9 cellular contexts compared by ENCODE assay signal in the genomic region with DNA sequence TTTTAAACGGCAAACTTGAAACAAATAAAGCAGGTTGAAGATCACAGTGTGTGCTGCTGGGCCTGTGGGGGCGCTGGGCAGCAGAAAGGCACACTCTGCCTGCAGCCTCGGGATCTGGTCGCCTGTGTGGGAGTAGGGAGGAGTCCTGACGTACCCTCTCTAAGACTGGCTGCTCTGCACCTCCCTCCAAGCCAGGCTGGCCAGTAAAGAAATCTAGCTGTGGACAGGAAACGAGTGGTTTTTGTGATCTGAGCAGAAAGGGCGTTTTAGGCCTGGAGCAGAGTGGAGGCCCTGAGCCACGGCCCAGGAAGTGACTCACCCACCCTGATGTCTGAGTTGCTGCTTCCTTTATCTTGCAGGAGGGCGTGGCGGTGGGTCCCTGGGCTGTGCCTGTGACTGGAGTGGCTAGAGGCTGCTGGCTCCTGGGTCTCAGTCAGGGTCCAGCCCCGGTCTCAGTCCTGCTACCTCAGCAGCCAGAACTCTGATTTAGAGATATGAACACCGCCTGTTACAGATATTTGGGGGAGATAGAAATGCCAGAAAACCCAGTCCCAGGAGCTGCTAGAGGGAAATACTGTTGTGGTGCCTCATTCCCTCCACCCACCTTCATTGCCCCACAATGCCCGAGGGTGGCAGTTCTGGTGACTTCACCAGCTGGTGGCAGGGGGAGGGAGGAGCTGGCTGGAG. TPM values are rescaled to one million over a fixed set of nuclear protein-coding genes. Genes with fewer than 3 reads are reported as not detected.
A peak's percentile ranks its signal among the peaks of the same experiment; 100 is the strongest.
DNase-seq lines count a peak whose midpoint lies in the region; ATAC-seq lines count a peak whose summit lies in the region.
"Had no signal": no experiment of that assay in that cellular context is flagged by ENCODE, and none has a peak within 500 bp of the region (broad histone marks: within the 10 kb centered on the region; RNA-seq: fewer than 3 reads in every experiment).

No MANE protein-coding gene starts in this region.

- ATAC-seq in GM18511 (IDR thresholded peaks at IDR 0.05; ENCODE audit: unreplicated experiment) (peak; percentile 96), HG03025 (IDR thresholded peaks at IDR 0.05; ENCODE audit: low FRiP score, unreplicated experiment) (peak; percentile 94), memory B cell (ENCODE audit: low read depth) (peak; percentile 91)

- POLR2A ChIA-PET in activated CD4-positive, alpha-beta memory T cell treated with anti-CD3 and anti-CD28 coated beads for 36 hours (lab: Charles Lee): interaction anchor here (1.0 to 4.6 kb wide), 5 partner anchors 8 to 135 kb away, joined by 3 to 62 read pairs (median 3); a partner anchor contains a TSS

- in situ Hi-C loops in ACHN (cut with HindIII; ENCODE audit: low pct_ligation_motif_present, low pct_unique_long_range_greater_than_20kb, low sequenced_read_pairs): no loop called here

- WGBS in ectodermal cell, 2 experiments: 9 to 13% methylated on average over 13 of the region's 13 CpGs

- DNase-seq in ACHN (peak; percentile 99), NCI-H748 treated with DMSO at 0.1 percent for 48 hours (lab: John Stamatoyannopoulos, UW) (peak; percentile 66), memory B cell (ENCODE audit: low spot score in 2 of 2) (peak; percentile 59 to 66)
- DNase-seq in activated CD4-positive, alpha-beta memory T cell treated with anti-CD3 and anti-CD28 coated beads for 36 hours: peak; percentile 94
- peak; percentile 75 for DNase-seq in stimulated activated CD8-positive, alpha-beta memory T cell treated with anti-CD3 and anti-CD28 coated beads, Interleukin-12 subunit alpha, Interleukin-12 subunit beta, amount 100 ng/mL, for 1 hour (ENCODE audit: low read depth)

- no peaks in the 10 kb centered on the region for H3K36me3 Mint-ChIP-seq in activated CD4-positive, alpha-beta memory T cell treated with anti-CD3 and anti-CD28 coated beads for 36 hours
- H3K36me3 Mint-ChIP-seq in memory B cell: no peaks in the 10 kb centered on the region

- H3K27ac Mint-ChIP-seq in activated CD4-positive, alpha-beta memory T cell treated with anti-CD3 and anti-CD28 coated beads for 36 hours: peak overlapping the region; percentile 99
- H3K27ac Mint-ChIP-seq in memory B cell: peak overlapping the region; percentile 94

- no peaks in the 10 kb centered on the region for H3K27me3 ChIP-seq in ectodermal cell (ENCODE audit: control insufficient read depth, insufficient read depth, low read length, poor library complexity, severe bottlenecking)

- H3K36me3 ChIP-seq in ectodermal cell (ENCODE audit: control insufficient read depth, insufficient read depth, low read length): no peaks in the 10 kb centered on the region

- peak overlapping the region; percentile 20 for H3K4me3 ChIP-seq in ectodermal cell (ENCODE audit: insufficient read depth, low read depth, low read length)

- peaks cover 6% of the 10 kb centered on the region for H3K4me1 ChIP-seq in ectodermal cell (ENCODE audit: control insufficient read depth, insufficient read depth, low read length)

- H3K27me3 Mint-ChIP-seq in activated CD4-positive, alpha-beta memory T cell treated with anti-CD3 and anti-CD28 coated beads for 36 hours: peaks cover 2% of the 10 kb centered on the region
- H3K27me3 Mint-ChIP-seq in memory B cell: peaks cover 1% of the 10 kb centered on the region

- peaks cover 29% of the 10 kb centered on the region for H3K4me1 Mint-ChIP-seq in activated CD4-positive, alpha-beta memory T cell treated with anti-CD3 and anti-CD28 coated beads for 36 hours (ENCODE audit: low read depth)
- peaks cover 12% of the 10 kb centered on the region for H3K4me1 Mint-ChIP-seq in memory B cell

- peaks cover 2% of the 10 kb centered on the region for H3K9me3 Mint-ChIP-seq in activated CD4-positive, alpha-beta memory T cell treated with anti-CD3 and anti-CD28 coated beads for 36 hours
- no peaks in the 10 kb centered on the region for H3K9me3 Mint-ChIP-seq in memory B cell

- H3K4me3 Mint-ChIP-seq in activated CD4-positive, alpha-beta memory T cell treated with anti-CD3 and anti-CD28 coated beads for 36 hours: peak overlapping the region; percentile 72
- H3K4me3 Mint-ChIP-seq in memory B cell: peak overlapping the region; percentile 80

- CTCF ChIA-PET in activated CD4-positive, alpha-beta memory T cell treated with anti-CD3 and anti-CD28 coated beads for 36 hours (lab: Charles Lee): interaction anchor here (0.6 to 19.0 kb wide), 10 partner anchors 11 to 411 kb away, joined by 3 to 442 read pairs (median 4); a partner anchor contains a TSS

- intact Hi-C loops in activated CD4-positive, alpha-beta memory T cell treated with anti-CD3 and anti-CD28 coated beads for 36 hours (cut with micrococcal nuclease): loop anchor here (1.0 to 2.0 kb wide), 4 partner anchors 13 to 412 kb away; no protein-coding TSS in a partner anchor

- H3K27ac ChIP-seq in ectodermal cell (ENCODE audit: insufficient read depth, low read depth, low read length, poor library complexity, severe bottlenecking): peak overlapping the region; percentile 89

- no peaks in the 10 kb centered on the region for H3K9me3 ChIP-seq in ectodermal cell (ENCODE audit: control insufficient read depth, low read length)

RNA-seq across cellular contexts. Expression of a gene that starts 11.3 kb away (rescaled TPM):
- total RNA-seq in activated CD4-positive, alpha-beta memory T cell treated with anti-CD3 and anti-CD28 coated beads for 36 hours: 100 to 1,000 TPM; 460 to 477 TPM
- 62.8 TPM for polyA plus RNA-seq in ectodermal cell (2013, experiment 1 of 4)
- polyA plus RNA-seq in ectodermal cell (2013, experiment 2 of 4): 53.9 TPM
- 64.2 TPM for polyA plus RNA-seq in ectodermal cell (2013, experiment 3 of 4)
- 67.1 TPM for polyA plus RNA-seq in ectodermal cell (2013, experiment 4 of 4)

RNA-seq across cellular contexts. Expression of a gene that starts 40.8 kb away (rescaled TPM):
- not detected for total RNA-seq in activated CD4-positive, alpha-beta memory T cell treated with anti-CD3 and anti-CD28 coated beads for 36 hours
- not detected for polyA plus RNA-seq in ectodermal cell (2013, experiment 1 of 4)
- not detected for polyA plus RNA-seq in ectodermal cell (2013, experiment 2 of 4)
- not detected for polyA plus RNA-seq in ectodermal cell (2013, experiment 3 of 4)
- not detected for polyA plus RNA-seq in ectodermal cell (2013, experiment 4 of 4)
- total RNA-seq: activated CD8-positive, alpha-beta memory T cell treated with anti-CD3 and anti-CD28 coated beads for 36 hours had no signal

RNA-seq across cellular contexts. Expression of a gene that starts 54.4 kb away (rescaled TPM):
- total RNA-seq in activated CD4-positive, alpha-beta memory T cell treated with anti-CD3 and anti-CD28 coated beads for 36 hours: 100 to 1,000 TPM; 257 to 270 TPM
- polyA plus RNA-seq in ectodermal cell (2013, experiment 1 of 4): 25.2 TPM
- 22.1 TPM for polyA plus RNA-seq in ectodermal cell (2013, experiment 2 of 4)
- polyA plus RNA-seq in ectodermal cell (2013, experiment 3 of 4): 39.9 TPM
- 32.7 TPM for polyA plus RNA-seq in ectodermal cell (2013, experiment 4 of 4)

Comparison
In these comparisons a context has a peak if more than half of its experiments do, and no peak if none do; other contexts are left out.
1. Peak in every context shown above with its lines: DNase-seq, ATAC-seq, H3K4me3 ChIP-seq and H3K27ac ChIP-seq.